2 cellular contexts compared by ENCODE assay signal in genomic region chr5:149500922-149501582, GRCh38.
TF ChIP-seq lines count a peak whose summit lies in the region.

No MANE protein-coding gene starts in this region.

TF ChIP-seq in HEK293, 187 proteins besides CTCF, POLR2A, EP300 and RAD21 (continued from another document):
- no peak for TF ChIP-seq ZSCAN4 (tag by site-specific recombination; IDR thresholded peaks at IDR 0.05)
TF ChIP-seq in HEK293: peak in this region for 1.

TF ChIP-seq in GM12878, 131 proteins besides CTCF, POLR2A, EP300 and RAD21 (continued from another document):
- TF ChIP-seq ZNF592 (IDR thresholded peaks at IDR 0.05), result no peak
TF ChIP-seq in GM12878: peak in this region for 0.
